Comparison of ENCODE assay signal across 8 cellular contexts in the genomic region with DNA sequence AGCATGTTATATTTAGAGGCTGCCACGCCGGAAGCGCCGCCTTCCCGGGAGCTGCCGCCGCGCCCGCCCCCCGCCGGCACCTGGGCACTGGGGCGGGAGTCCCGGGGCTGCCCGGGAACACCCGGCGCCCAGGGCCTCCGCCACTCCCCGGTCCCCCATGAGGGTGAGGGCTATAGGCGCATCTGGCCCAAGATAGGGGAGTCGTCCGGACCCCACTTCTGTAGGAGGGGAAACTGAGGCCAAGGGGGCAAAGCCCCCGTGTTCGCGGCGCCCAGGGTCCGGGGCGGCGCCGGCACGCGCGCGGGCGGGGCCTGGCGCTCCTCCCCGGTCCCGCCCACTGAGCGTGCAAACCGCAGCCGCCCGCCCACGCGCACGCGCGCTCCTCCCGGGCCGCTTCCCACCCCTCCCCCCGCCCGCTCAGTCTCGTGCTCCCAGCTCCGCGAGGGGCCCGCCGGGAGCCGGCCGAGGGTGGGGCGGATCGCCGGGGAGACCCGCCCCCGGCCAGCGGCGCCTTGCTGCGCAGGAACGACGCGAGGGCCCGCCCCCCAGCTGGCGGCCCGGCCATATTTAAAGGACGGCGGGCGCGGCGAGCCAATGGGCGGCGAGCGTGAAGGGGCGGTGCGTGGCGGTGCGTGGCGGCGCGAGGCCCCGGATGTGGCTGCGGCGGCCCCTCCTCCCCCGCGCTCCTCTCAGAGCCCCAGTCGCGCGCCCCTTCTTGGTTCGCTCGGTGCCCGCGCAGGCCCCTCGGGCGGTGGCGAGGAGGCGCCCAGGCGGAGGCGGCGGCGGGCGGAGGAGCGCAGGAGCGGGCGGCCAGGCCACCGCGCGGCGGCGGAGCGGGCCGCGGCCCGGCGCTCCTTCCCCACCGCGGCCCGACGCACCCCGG. TPM values are rescaled to one million over a fixed set of nuclear protein-coding genes. Genes with fewer than 3 reads are reported as not detected.
DNase-seq lines count a peak whose midpoint lies in the region; ATAC-seq and TF ChIP-seq lines count a peak whose summit lies in the region.

Gene LSM14B, plus strand, starts transcription at position 700 of the 883 bp plus-strand sequence. CDS start 192 bp downstream, outside the sequence.

- ATAC-seq in GM19023 (IDR thresholded peaks at IDR 0.05; ENCODE audit: unreplicated experiment) (peak; percentile 79), HG03196 (IDR thresholded peaks at IDR 0.05; ENCODE audit: unreplicated experiment) (peak; percentile 72), activated B cell treated with CpG ODN at 0.5 μM for 24 hours (ENCODE audit: low read depth) (peak; percentile 87)

- H3K36me3 Mint-ChIP-seq in activated B cell treated with CpG ODN at 0.5 μM for 24 hours (ENCODE audit: low read depth) (peaks cover 28% of the 10 kb centered on the region), immature natural killer cell (peaks cover 3 to 18% (median 9%) of the 10 kb centered on the region in 3 donors)

- DNase-seq in AG08396 (ENCODE audit: low spot score) (peak; percentile 100), NCI-H345 (lab: John Stamatoyannopoulos, UW) (peak; percentile 99), activated B cell treated with CpG ODN at 0.5 μM for 24 hours (peak; percentile 95), cardiac fibroblast (ENCODE audit: low read depth in 2 of 2) (peak; percentile 95 to 99), immature natural killer cell (peak; percentile 93 to 96 (median 95)), smooth muscle cell of the brain vasculature (ENCODE audit: low read depth, low spot score) (peak; percentile 93)

- no peak for TF ChIP-seq CTCF in activated B cell treated with CpG ODN at 0.5 μM for 24 hours (IDR thresholded peaks at IDR 0.05)
- TF ChIP-seq CTCF in cardiac fibroblast (IDR thresholded peaks at IDR 0.05; ENCODE audit: low read depth, low read length): no peak

- H3K27ac Mint-ChIP-seq in activated B cell treated with CpG ODN at 0.5 μM for 24 hours (peak within 1 kb of the TSS; percentile 89), immature natural killer cell (peak within 1 kb of the TSS; percentile 85 to 96 (median 94))

- intact Hi-C loops in activated B cell treated with CpG ODN at 0.5 μM for 24 hours (cut with micrococcal nuclease): loop anchor here (1.0 to 5.0 kb wide), 7 partner anchors 21 to 670 kb away; partner anchors contain the start of genes ADRM1, OSBPL2, PSMA7 and SS18L1

- H3K4me1 Mint-ChIP-seq in activated B cell treated with CpG ODN at 0.5 μM for 24 hours (peaks cover 19% of the 10 kb centered on the region), immature natural killer cell (peaks cover 46 to 50% of the 10 kb centered on the region in 2 donors)

- CTCF ChIA-PET in activated B cell treated with CpG ODN at 0.5 μM for 24 hours (lab: Charles Lee): interaction anchor here (0.9 kb wide), 1 partner anchor 56 kb away, joined by 3 read pairs; no protein-coding TSS in a partner anchor

- H3K9me3 Mint-ChIP-seq in activated B cell treated with CpG ODN at 0.5 μM for 24 hours (no peaks in the 10 kb centered on the region), immature natural killer cell (peaks cover 0 to 2% (median 0%) of the 10 kb centered on the region in 6 donors)

- H3K4me3 ChIP-seq in cardiac fibroblast (replicated peaks in 1 of 2; ENCODE audit: low read depth in 2 of 2, low read length in 2 of 2): peak within 1 kb of the TSS; percentile 76 to 82

- H3K4me3 Mint-ChIP-seq in activated B cell treated with CpG ODN at 0.5 μM for 24 hours (peak within 1 kb of the TSS; percentile 88), immature natural killer cell (peak within 1 kb of the TSS; percentile 88 to 91 (median 88))

- H3K27me3 Mint-ChIP-seq in activated B cell treated with CpG ODN at 0.5 μM for 24 hours (no peaks in the 10 kb centered on the region), immature natural killer cell (ENCODE audit: low read depth in 3 of 3) (peaks cover 14 to 24% (median 24%) of the 10 kb centered on the region in 3 donors)

- POLR2A ChIA-PET in activated B cell treated with CpG ODN at 0.5 μM for 24 hours (lab: Charles Lee): interaction anchor here (0.5 to 4.0 kb wide), 18 partner anchors 13 to 1849 kb away, joined by 3 to 40 read pairs (median 4); partner anchors contain the start of genes MTG2, PSMA7, RPS21 and SS18L1

RNA-seq across cellular contexts. Expression of gene LSM14B, which starts in this region (rescaled TPM):
- 35.4 and 36.4 TPM in 2 replicates for total RNA-seq in activated B cell treated with CpG ODN at 0.5 μM for 24 hours
- polyA plus RNA-seq in immature natural killer cell: 1 to 10 TPM in 2 of 3 donors, under 1 TPM in 1; 0.19 to 1.9 (median 1.4) TPM

Comparison
In these comparisons a context has a peak if more than half of its experiments do, and no peak if none do; other contexts are left out.
1. Peak in every context shown above with its lines: DNase-seq, ATAC-seq and H3K4me3 ChIP-seq.